In the genomic region with DNA sequence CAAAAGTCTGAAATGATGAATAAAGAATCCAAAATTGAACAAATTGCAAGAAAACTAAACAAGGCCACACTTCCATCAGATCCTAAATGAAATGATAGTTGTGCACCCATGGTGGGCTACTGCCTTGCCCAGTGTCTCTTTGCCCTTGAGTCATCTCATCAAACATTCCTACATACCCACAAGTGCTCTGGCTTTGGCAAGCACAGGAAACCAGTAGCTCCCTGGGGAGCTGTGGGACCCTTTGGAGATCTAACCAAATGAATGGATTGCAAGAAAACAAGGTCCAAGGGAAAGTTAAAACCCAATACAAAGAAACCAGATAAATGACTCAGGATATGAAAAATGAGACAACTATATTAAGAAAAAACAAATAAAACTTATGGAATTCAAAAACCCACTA, we compare ENCODE assay signal across 12 cellular contexts.
DNase-seq lines count a peak whose midpoint lies in the region; ATAC-seq and TF ChIP-seq lines count a peak whose summit lies in the region.
"Had no signal": no experiment of that assay in that cellular context is flagged by ENCODE, and none has a peak within 500 bp of the region (broad histone marks: within the 10 kb centered on the region; RNA-seq: fewer than 3 reads in every experiment).

No MANE protein-coding gene starts in this region.

- no peaks in the 10 kb centered on the region for H3K36me3 Mint-ChIP-seq in immature natural killer cell

- ATAC-seq in GM21576 (IDR thresholded peaks at IDR 0.05; ENCODE audit: unreplicated experiment) = no peak

- CTCF ChIA-PET in HEK293T (lab: Yijun Ruan, JAX) = no interaction called here

- no peak overlapping the region for H3K27ac ChIP-seq in BLaER1

- peaks cover 0 to 1% (median 1%) of the 10 kb centered on the region in 3 donors for H3K27me3 Mint-ChIP-seq in immature natural killer cell (ENCODE audit: low read depth in 3 of 3)
- H3K27me3 Mint-ChIP-seq: B cell had no signal

- H3K36me3 ChIP-seq in BLaER1 (no peaks in the 10 kb centered on the region), MG63 (no peaks in the 10 kb centered on the region)

- H3K9me3 ChIP-seq in BLaER1 = no peaks in the 10 kb centered on the region
- H3K9me3 ChIP-seq in MG63 = no peaks in the 10 kb centered on the region; the same call in 1 of the 2 replicates
- H3K9me3 ChIP-seq: SK-N-SH had no signal

- no peak overlapping the region for H3K9ac ChIP-seq in BLaER1
- H3K9ac ChIP-seq: SK-N-SH had no signal

- peak overlapping the region; percentile 51 for H3K4me2 ChIP-seq in BLaER1
- H3K4me2 ChIP-seq: SK-N-SH had no signal

- DNase-seq in MG63 = peak; percentile 41
- peak; percentile 8 for DNase-seq in astrocyte of the hippocampus (ENCODE audit: low read depth, low spot score)
- DNase-seq in renal cortical epithelial cell (ENCODE audit: low read depth) = peak; percentile 2
- DNase-seq in HEK293T (ENCODE audit: extremely low spot score) = no peak
- no peak for DNase-seq in immature natural killer cell
- DNase-seq in activated gamma-delta T cell (lab: John Stamatoyannopoulos, UW) = no peak
- DNase-seq: HFFc6, NCI-H2107, SK-N-SH had no signal

- no peak overlapping the region for H3K27ac Mint-ChIP-seq in immature natural killer cell
- H3K27ac Mint-ChIP-seq: B cell, HFFc6 had no signal

- peaks cover 2 to 30% (median 10%) of the 10 kb centered on the region in 6 donors for H3K9me3 Mint-ChIP-seq in immature natural killer cell

- no peak overlapping the region for H3K4me3 ChIP-seq in BLaER1
- no peak overlapping the region for H3K4me3 ChIP-seq in MG63

- H3K4me1 Mint-ChIP-seq in immature natural killer cell = no peaks in the 10 kb centered on the region
- H3K4me1 Mint-ChIP-seq: B cell had no signal

- peaks cover 23% of the 10 kb centered on the region for H3K4me1 ChIP-seq in BLaER1

- H4K20me1 ChIP-seq in BLaER1 = no peaks in the 10 kb centered on the region

- POLR2A ChIA-PET in HEK293T (lab: Yijun Ruan, JAX) = no interaction called here

- H3K27me3 ChIP-seq in BLaER1 = no peaks in the 10 kb centered on the region
- no peaks in the 10 kb centered on the region for H3K27me3 ChIP-seq in MG63

- H3K4me3 Mint-ChIP-seq in immature natural killer cell = no peak overlapping the region
- H3K4me3 Mint-ChIP-seq: B cell, HFFc6 had no signal

TF ChIP-seq in HEK293T, 16 proteins besides CTCF, POLR2A, EP300 and RAD21:
- TF ChIP-seq FOXK2 (IDR thresholded peaks at IDR 0.05) = no peak
- TF ChIP-seq FOXM1 (IDR thresholded peaks at IDR 0.05; ENCODE audit: borderline replicate concordance) = no peak
- TF ChIP-seq HDGF (IDR thresholded peaks at IDR 0.05; ENCODE audit: borderline replicate concordance) = no peak
- TF ChIP-seq L3MBTL2 (conservative IDR thresholded peaks at IDR 0.05) = no peak
- no peak for TF ChIP-seq SUZ12 (IDR thresholded peaks at IDR 0.05)
- TF ChIP-seq LEF1 (IDR thresholded peaks at IDR 0.05; ENCODE audit: borderline replicate concordance) = no peak
- TF ChIP-seq SP1 (IDR thresholded peaks at IDR 0.05) = no peak
- no peak for TF ChIP-seq FOXA1 (IDR thresholded peaks at IDR 0.05)
- no peak for TF ChIP-seq ELF4 (IDR thresholded peaks at IDR 0.05)
- no peak for TF ChIP-seq CTBP1 (IDR thresholded peaks at IDR 0.05; ENCODE audit: borderline replicate concordance)
- TF ChIP-seq ARNT (IDR thresholded peaks at IDR 0.05) = no peak
- TF ChIP-seq BHLHE40 (IDR thresholded peaks at IDR 0.05; ENCODE audit: borderline replicate concordance) = no peak
- no peak for TF ChIP-seq PKNOX1 (IDR thresholded peaks at IDR 0.05)
- no peak for TF ChIP-seq TARDBP (IDR thresholded peaks at IDR 0.05)
- TF ChIP-seq ZNF384 (IDR thresholded peaks at IDR 0.05) = no peak
- TF ChIP-seq NFRKB (IDR thresholded peaks at IDR 0.05) = no peak

Comparison
In these comparisons a context has a peak if more than half of its experiments do, and no peak if none do; other contexts are left out.
1. DNase-seq: peak in MG63 (single experiment), astrocyte of the hippocampus (single experiment) and renal cortical epithelial cell (single experiment); none in HEK293T (single experiment), immature natural killer cell (0 of 3) and activated gamma-delta T cell (single experiment).